ENCODE assay signal across 8 cellular contexts in the genomic region with DNA sequence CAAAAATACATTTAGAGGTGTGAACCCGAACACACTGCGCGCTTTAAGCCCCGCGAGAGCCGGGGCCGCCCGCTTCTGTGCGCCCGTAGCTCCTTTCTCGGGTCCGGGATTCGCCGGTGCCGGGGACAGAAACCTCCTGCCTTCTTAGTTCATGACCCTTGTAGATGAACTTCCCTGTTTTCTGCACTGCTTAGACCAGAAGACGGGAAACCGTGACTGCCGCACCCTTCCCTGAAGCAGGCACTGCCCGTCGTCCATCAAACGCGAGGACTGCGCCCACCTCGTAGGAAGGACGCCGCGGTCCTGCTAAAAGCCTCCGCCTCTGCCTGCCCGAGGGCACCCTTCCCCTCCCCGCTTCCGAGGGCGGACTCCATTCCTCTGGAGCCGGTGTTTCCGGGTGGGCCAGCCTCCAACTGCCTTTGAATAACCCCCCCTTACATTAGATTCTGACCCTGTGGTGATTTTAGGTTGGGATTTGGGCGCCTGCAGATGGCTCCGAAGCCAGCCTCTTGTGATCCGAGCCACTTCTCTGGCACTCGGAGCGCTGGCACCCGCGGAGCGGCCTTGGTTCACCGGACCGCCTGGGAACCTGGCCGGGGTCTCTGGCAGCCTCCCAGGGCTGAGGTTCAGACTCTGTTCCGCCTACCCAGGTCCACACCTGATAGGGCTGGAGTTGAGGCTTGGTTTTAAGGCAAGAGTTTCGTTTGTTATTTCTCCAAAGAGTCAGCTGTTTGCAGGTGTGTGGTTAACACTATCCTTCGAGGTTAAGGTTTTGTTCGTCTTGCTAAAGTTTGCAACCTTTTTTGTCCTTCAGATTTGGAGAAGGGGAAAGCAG. TPM values are rescaled to one million over a fixed set of nuclear protein-coding genes. Genes with fewer than 3 reads are reported as not detected.
DNase-seq lines count a peak whose midpoint lies in the region; ATAC-seq and TF ChIP-seq lines count a peak whose summit lies in the region.

No MANE protein-coding gene starts in this region.

- H4K5ac ChIP-seq in IMR-90 (ENCODE audit: low read depth, low read length): peak overlapping the region; percentile 43; the same call in 1 of the 2 replicates

- no peak for TF ChIP-seq RAD21 in IMR-90 (IDR thresholded peaks at IDR 0.05; ENCODE audit: low read length)

- no peak for DNase-seq in IMR-90
- peak; percentile 48 for DNase-seq in activated CD4-positive, alpha-beta memory T cell treated with anti-CD3 and anti-CD28 coated beads, Interleukin-2, amount 10 ng/mL, durations not matched to agents 7 days and 5 days
- DNase-seq in fibroblast of lung (ENCODE audit: low read depth in 2 of 2): no peak
- DNase-seq in naive thymus-derived CD8-positive, alpha-beta T cell: peak in 5 of 10 donors; percentile 20 to 54 (median 40)
- peak; percentile 87 to 93 for DNase-seq in aorta
- DNase-seq in NCI-H128 (lab: John Stamatoyannopoulos, UW; ENCODE audit: unreplicated experiment): no peak

- H3K56ac ChIP-seq in IMR-90 (ENCODE audit: extremely low read depth, insufficient read depth, low read length): peak overlapping the region; percentile 62; the same call in 1 of the 2 replicates

- H3K18ac ChIP-seq in IMR-90 (ENCODE audit: low read depth, low read length): no peak overlapping the region

- CTCF ChIA-PET in IMR-90 (lab: Yijun Ruan, JAX): no interaction called here
- CTCF ChIA-PET in activated CD4-positive, alpha-beta memory T cell treated with anti-CD3 and anti-CD28 coated beads, Interleukin-2, amount 10 ng/mL, durations not matched to agents 7 days and 5 days (lab: Charles Lee): interaction anchor here (0.5 to 7.3 kb wide), 15 partner anchors 9 to 104 kb away, joined by 3 to 84 read pairs (median 4); partner anchors contain the start of genes SUMO3 and UBE2G2

- H3K9me3 Mint-ChIP-seq in activated CD4-positive, alpha-beta memory T cell treated with anti-CD3 and anti-CD28 coated beads, Interleukin-2, amount 10 ng/mL, durations not matched to agents 7 days and 5 days: no peaks in the 10 kb centered on the region
- no peaks in the 10 kb centered on the region for H3K9me3 Mint-ChIP-seq in naive thymus-derived CD8-positive, alpha-beta T cell

- H3K9me1 ChIP-seq in IMR-90 (ENCODE audit: insufficient read depth, low read length): peaks cover 10% of the 10 kb centered on the region

- peak overlapping the region; percentile 92 for H3K27ac Mint-ChIP-seq in activated CD4-positive, alpha-beta memory T cell treated with anti-CD3 and anti-CD28 coated beads, Interleukin-2, amount 10 ng/mL, durations not matched to agents 7 days and 5 days
- H3K27ac Mint-ChIP-seq in naive thymus-derived CD8-positive, alpha-beta T cell: peak overlapping the region; percentile 83 to 96 (median 90)

- no TSS peak for BruUV-seq in IMR-90 (replicated peaks; lab: Mats Ljungman, UMichigan)

- peak overlapping the region; percentile 95 for H2AFZ ChIP-seq in IMR-90 (replicated peaks; ENCODE audit: low read length, poor library complexity)
- peak overlapping the region; percentile 66 for H2AFZ ChIP-seq in fibroblast of lung (ENCODE audit: low read length)

- H2BK20ac ChIP-seq in IMR-90 (ENCODE audit: low read depth, low read length): peak overlapping the region; percentile 18; the same call in 1 of the 2 replicates

- peaks cover 12% of the 10 kb centered on the region for H3K4me1 ChIP-seq in IMR-90 (ENCODE audit: control insufficient read depth, insufficient read depth, low read length)
- H3K4me1 ChIP-seq in fibroblast of lung (ENCODE audit: control insufficient read depth, extremely low read depth, insufficient read depth, low read length): peaks cover 18% of the 10 kb centered on the region
- H3K4me1 ChIP-seq in aorta (ENCODE audit: control insufficient read depth in 1 of 2, insufficient read depth in 2 of 2, low read length in 2 of 2): peaks cover 0 to 4% of the 10 kb centered on the region in 2 donors

- peaks cover 34% of the 10 kb centered on the region for H4K20me1 ChIP-seq in IMR-90 (ENCODE audit: insufficient read depth, low read length)
- H4K20me1 ChIP-seq in fibroblast of lung (ENCODE audit: control insufficient read depth, extremely low read depth, insufficient read depth, low read length): no peaks in the 10 kb centered on the region

- POLR2A ChIA-PET in IMR-90 (lab: Charles Lee; ENCODE audit: unreplicated experiment): no interaction called here
- POLR2A ChIA-PET in activated CD4-positive, alpha-beta memory T cell treated with anti-CD3 and anti-CD28 coated beads, Interleukin-2, amount 10 ng/mL, durations not matched to agents 7 days and 5 days (lab: Charles Lee): interaction anchor here (0.6 to 5.2 kb wide), 30 partner anchors 9 to 1448 kb away, joined by 3 to 76 read pairs (median 6); partner anchors contain the start of genes ITGB2, KRTAP12-3, SUMO3 and UBE2G2
- POLR2A ChIA-PET in naive thymus-derived CD8-positive, alpha-beta T cell (lab: Charles Lee): interaction anchor here (0.8 to 4.6 kb wide), 20 partner anchors 9 to 536 kb away, joined by 3 to 91 read pairs (median 5); partner anchors contain the start of genes CFAP410, SUMO3 and UBE2G2

- peaks cover 30% of the 10 kb centered on the region for H3K79me2 ChIP-seq in fibroblast of lung (ENCODE audit: control insufficient read depth, insufficient read depth, low read length)

- H3K14ac ChIP-seq in IMR-90 (replicated peaks; ENCODE audit: low read depth, low read length): peak overlapping the region; percentile 56; the same call in 1 of the 2 replicates

- H3K4me3 ChIP-seq in IMR-90 (ENCODE audit: insufficient read depth, low read depth, low read length) (peak overlapping the region; percentile 77), fibroblast of lung (replicated peaks in 1 of 4; ENCODE audit: control extremely low read depth in 1 of 4, insufficient read depth in 1 of 4, low read depth in 3 of 4, low read length in 4 of 4) (peak overlapping the region; percentile 49 to 90 (median 52)), aorta (ENCODE audit: low read length in 2 of 2) (peak overlapping the region; percentile 21 to 57)

- intact Hi-C loops in IMR-90 (cut with micrococcal nuclease) (loop anchor here (5.0 to 10.0 kb wide), 4 partner anchors 53 to 260 kb away; partner anchors contain the start of genes SUMO3 and UBE2G2), aorta (cut with DNase I) (loop anchor here (5.0 to 10.0 kb wide), 3 partner anchors 57 to 260 kb away; partner anchors contain the start of genes SUMO3 (in 2 of the 2) and UBE2G2 (in 1 of the 2))

- no peak overlapping the region for H4K91ac ChIP-seq in IMR-90 (ENCODE audit: insufficient read depth, low read depth, low read length)

- in situ Hi-C loops in IMR-90 (cut with MboI; ENCODE audit: low sequenced_read_pairs): no loop called here

- H3K9ac ChIP-seq in IMR-90 (ENCODE audit: low read depth, low read length) (peak overlapping the region; percentile 70), fibroblast of lung (ENCODE audit: insufficient read depth, low read length) (no peak overlapping the region)

- ATAC-seq in GM18502 (IDR thresholded peaks at IDR 0.05; ENCODE audit: poor library complexity, unreplicated experiment): peak; percentile 11
- no peak for ATAC-seq in IMR-90 (ENCODE audit: low read depth)
- ATAC-seq in naive thymus-derived CD8-positive, alpha-beta T cell: peak; percentile 4 to 10
- ATAC-seq in aorta (ENCODE audit: low FRiP score): peak; percentile 54
- ATAC-seq in HG02852 (IDR thresholded peaks at IDR 0.05; ENCODE audit: unreplicated experiment): no peak

- no peak for TF ChIP-seq CTCF in IMR-90 (conservative IDR thresholded peaks at IDR 0.05; ENCODE audit: low read depth, low read length)
- TF ChIP-seq CTCF in fibroblast of lung (conservative IDR thresholded peaks at IDR 0.05 in 1 of 2, IDR thresholded peaks at IDR 0.05 in 1 of 2; ENCODE audit: low read depth in 1 of 2, low read length in 2 of 2): no peak

- H3K23ac ChIP-seq in IMR-90 (ENCODE audit: low read depth, low read length): peak overlapping the region; percentile 72

- no peak overlapping the region; the same call in 2 of the 3 replicates for H2BK15ac ChIP-seq in IMR-90 (ENCODE audit: low read depth, low read length)

- no peaks in the 10 kb centered on the region for H3K9me3 ChIP-seq in IMR-90 (ENCODE audit: control insufficient read depth, insufficient read depth, low read length)
- no peaks in the 10 kb centered on the region for H3K9me3 ChIP-seq in fibroblast of lung (ENCODE audit: control insufficient read depth, insufficient read depth, low read depth, low read length)
- H3K9me3 ChIP-seq in aorta (ENCODE audit: control insufficient read depth, low read length): no peaks in the 10 kb centered on the region

- peaks cover 50% of the 10 kb centered on the region for H3K4me1 Mint-ChIP-seq in activated CD4-positive, alpha-beta memory T cell treated with anti-CD3 and anti-CD28 coated beads, Interleukin-2, amount 10 ng/mL, durations not matched to agents 7 days and 5 days
- H3K4me1 Mint-ChIP-seq in naive thymus-derived CD8-positive, alpha-beta T cell: peaks cover 18 to 63% (median 44%) of the 10 kb centered on the region in 4 donors

- 43% methylated on average over 9 of the region's 49 CpGs; no CpG with 5 or more reads in 1 of the 2 experiments for WGBS in IMR-90 (ENCODE audit: extremely low coverage in 2 of 2, insufficient read length in 1 of 2), 2 experiments
- WGBS in aorta, 2 donors: 0 to 1% methylated on average over 49 of the region's 49 CpGs

- no peaks in the 10 kb centered on the region for H3K27me3 Mint-ChIP-seq in activated CD4-positive, alpha-beta memory T cell treated with anti-CD3 and anti-CD28 coated beads, Interleukin-2, amount 10 ng/mL, durations not matched to agents 7 days and 5 days
- no peaks in the 10 kb centered on the region for H3K27me3 Mint-ChIP-seq in naive thymus-derived CD8-positive, alpha-beta T cell

- dilution Hi-C loops in IMR-90 (cut with HindIII; ENCODE audit: low sequenced_read_pairs, unreplicated experiment): no loop called here

- peaks cover 5 to 34% of the 10 kb centered on the region in 2 experiments; a peak in 3 of 4 replicates for H3K79me1 ChIP-seq in IMR-90 (ENCODE audit: low read depth in 1 of 2, low read length in 2 of 2)

- H2BK5ac ChIP-seq in IMR-90 (ENCODE audit: low read depth, low read length, poor library complexity, severe bottlenecking): no peak overlapping the region

- peak overlapping the region; percentile 93 for H3K4me3 Mint-ChIP-seq in activated CD4-positive, alpha-beta memory T cell treated with anti-CD3 and anti-CD28 coated beads, Interleukin-2, amount 10 ng/mL, durations not matched to agents 7 days and 5 days
- peak overlapping the region; percentile 86 to 96 (median 92) for H3K4me3 Mint-ChIP-seq in naive thymus-derived CD8-positive, alpha-beta T cell

- peak overlapping the region; percentile 8; the same call in 1 of the 2 replicates for H2BK120ac ChIP-seq in IMR-90 (ENCODE audit: low read depth, low read length)

- H3K4me2 ChIP-seq in IMR-90 (ENCODE audit: low read depth, low read length): peak overlapping the region; percentile 85
- peak overlapping the region; percentile 91 for H3K4me2 ChIP-seq in fibroblast of lung (ENCODE audit: extremely low read depth, insufficient read depth, low read length)

- H2AK9ac ChIP-seq in IMR-90 (replicated peaks; ENCODE audit: low read depth, low read length, poor library complexity): peak overlapping the region; percentile 60

- H3K4ac ChIP-seq in IMR-90 (ENCODE audit: low read depth, low read length): peak overlapping the region; percentile 77; the same call in 1 of the 2 replicates

- H2AK5ac ChIP-seq in IMR-90 (ENCODE audit: low read depth, low read length): peak overlapping the region; percentile 65

- H3K36me3 Mint-ChIP-seq in activated CD4-positive, alpha-beta memory T cell treated with anti-CD3 and anti-CD28 coated beads, Interleukin-2, amount 10 ng/mL, durations not matched to agents 7 days and 5 days (ENCODE audit: low read depth): peaks cover 14% of the 10 kb centered on the region
- H3K36me3 Mint-ChIP-seq in naive thymus-derived CD8-positive, alpha-beta T cell: no peaks in the 10 kb centered on the region

- H3K27me3 ChIP-seq in IMR-90 (ENCODE audit: control insufficient read depth, insufficient read depth, low read length): no peaks in the 10 kb centered on the region
- H3K27me3 ChIP-seq in fibroblast of lung (ENCODE audit: control insufficient read depth, insufficient read depth, low read length): no peaks in the 10 kb centered on the region
- H3K27me3 ChIP-seq in aorta (ENCODE audit: control insufficient read depth in 1 of 2, insufficient read depth in 2 of 2, low read length in 1 of 2): no peaks in the 10 kb centered on the region

- H3K36me3 ChIP-seq in IMR-90 (ENCODE audit: control insufficient read depth, insufficient read depth, low read length) (no peaks in the 10 kb centered on the region), fibroblast of lung (ENCODE audit: control insufficient read depth, insufficient read depth, low read length) (no peaks in the 10 kb centered on the region), aorta (ENCODE audit: control insufficient read depth in 1 of 2, insufficient read depth in 2 of 2, low read length in 1 of 2) (no peaks in the 10 kb centered on the region)

- H3K27ac ChIP-seq in IMR-90 (ENCODE audit: insufficient read depth, low read length) (peak overlapping the region; percentile 75; the same call in 1 of the 2 replicates), fibroblast of lung (ENCODE audit: insufficient read depth, low read length) (no peak overlapping the region), aorta (ENCODE audit: low read depth in 1 of 2, low read length in 2 of 2) (peak overlapping the region; percentile 93 to 95)

- no peak for TF ChIP-seq POLR2A in IMR-90 (IDR thresholded peaks at IDR 0.05; ENCODE audit: low read depth, low read length)

- H4K8ac ChIP-seq in IMR-90 (ENCODE audit: low read depth in 2 of 2, low read length in 2 of 2): peak overlapping the region; percentile 90 to 94

RNA-seq across cellular contexts. Expression of gene PTTG1IP, which starts 1.2 kb away (rescaled TPM):
- total RNA-seq in IMR-90 (2012; rRNA removed) (194 and 230 TPM in 2 replicates), fibroblast of lung (159 and 240 TPM in 2 replicates), aorta (100 to 1,000 TPM; 268 to 271 TPM)
- polyA plus RNA-seq in IMR-90 (2012; rRNA removed) (156 and 167 TPM in 2 replicates), fibroblast of lung (209 and 229 TPM in 2 replicates), aorta (100 to 1,000 TPM; 103 to 191 TPM)
- 112 and 137 TPM in 2 replicates for polyA plus RNA-seq in IMR-90 (2012; cell fraction: cytosol; rRNA removed)
- 67.9 and 125 TPM in 2 replicates for polyA plus RNA-seq in IMR-90 (2012; cell fraction: nucleus; rRNA removed; ENCODE audit: low replicate concordance)
- total RNA-seq in activated CD4-positive, alpha-beta memory T cell treated with anti-CD3 and anti-CD28 coated beads, Interleukin-2, amount 10 ng/mL, durations not matched to agents 7 days and 5 days: 10 to 100 TPM; 80.3 to 82.6 TPM
- 167 and 182 TPM in 2 replicates for polyA plus RNA-seq in fibroblast of lung (2012)
- 164 and 171 TPM in 2 replicates for polyA minus RNA-seq in fibroblast of lung (ENCODE audit: low replicate concordance)
- 10 to 100 TPM; 62.0 to 68.7 TPM for total RNA-seq in naive thymus-derived CD8-positive, alpha-beta T cell
- 10 to 100 TPM; 42.4 to 54.1 (median 44.3) TPM for polyA plus RNA-seq in naive thymus-derived CD8-positive, alpha-beta T cell

RNA-seq across cellular contexts. Expression of gene ITGB2, which starts 46.0 kb away (rescaled TPM):
- total RNA-seq in IMR-90 (2012; rRNA removed): not detected in 2 replicates
- polyA plus RNA-seq in IMR-90 (2012; rRNA removed): 0.14 TPM in 1 of 2 replicates, not detected in the other
- polyA plus RNA-seq in IMR-90 (2012; cell fraction: cytosol; rRNA removed): 0.06 and 0.15 TPM in 2 replicates
- polyA plus RNA-seq in IMR-90 (2012; cell fraction: nucleus; rRNA removed; ENCODE audit: low replicate concordance): 0.07 TPM in 1 of 2 replicates, not detected in the other
- total RNA-seq in activated CD4-positive, alpha-beta memory T cell treated with anti-CD3 and anti-CD28 coated beads, Interleukin-2, amount 10 ng/mL, durations not matched to agents 7 days and 5 days: 100 to 1,000 TPM; 631 to 642 TPM
- total RNA-seq in fibroblast of lung: not detected in 2 replicates
- polyA plus RNA-seq in fibroblast of lung: 0.05 TPM in 1 of 2 replicates, not detected in the other
- polyA plus RNA-seq in fibroblast of lung (2012): not detected in 2 replicates
- 0.63 TPM in 1 of 2 replicates, not detected in the other for polyA minus RNA-seq in fibroblast of lung (ENCODE audit: low replicate concordance)
- total RNA-seq in naive thymus-derived CD8-positive, alpha-beta T cell: 100 to 1,000 TPM; 177 to 180 TPM
- polyA plus RNA-seq in naive thymus-derived CD8-positive, alpha-beta T cell: 100 to 1,000 TPM; 423 to 549 (median 524) TPM
- total RNA-seq in aorta: 100 to 1,000 TPM in 1 of 2 donors, 10 to 100 TPM in 1; 65.5 to 110 TPM
- polyA plus RNA-seq in aorta: 10 to 100 TPM in 1 of 2 donors, 1 to 10 TPM in 1; 6.7 to 48.5 TPM

RNA-seq across cellular contexts. Expression of gene SUMO3, which starts 56.9 kb away (rescaled TPM):
- total RNA-seq in IMR-90 (2012; rRNA removed): 64.9 and 103 TPM in 2 replicates
- polyA plus RNA-seq in IMR-90 (2012; rRNA removed): 101 and 104 TPM in 2 replicates
- 73.7 and 82.6 TPM in 2 replicates for polyA plus RNA-seq in IMR-90 (2012; cell fraction: cytosol; rRNA removed)
- polyA plus RNA-seq in IMR-90 (2012; cell fraction: nucleus; rRNA removed; ENCODE audit: low replicate concordance): 23.5 and 36.3 TPM in 2 replicates
- 10 to 100 TPM; 86.5 to 89.0 TPM for total RNA-seq in activated CD4-positive, alpha-beta memory T cell treated with anti-CD3 and anti-CD28 coated beads, Interleukin-2, amount 10 ng/mL, durations not matched to agents 7 days and 5 days
- 74.2 and 96.3 TPM in 2 replicates for total RNA-seq in fibroblast of lung
- 190 and 230 TPM in 2 replicates for polyA plus RNA-seq in fibroblast of lung
- polyA plus RNA-seq in fibroblast of lung (2012): 125 and 162 TPM in 2 replicates
- polyA minus RNA-seq in fibroblast of lung (ENCODE audit: low replicate concordance): 39.3 and 58.6 TPM in 2 replicates
- 10 to 100 TPM; 50.2 to 54.6 TPM for total RNA-seq in naive thymus-derived CD8-positive, alpha-beta T cell
- 10 to 100 TPM; 82.8 to 94.1 (median 86.7) TPM for polyA plus RNA-seq in naive thymus-derived CD8-positive, alpha-beta T cell
- 10 to 100 TPM; 63.2 to 68.9 TPM for total RNA-seq in aorta
- 10 to 100 TPM; 35.7 to 88.0 TPM for polyA plus RNA-seq in aorta

Comparison
In these comparisons a context has a peak if more than half of its experiments do, and no peak if none do; other contexts are left out.
1. ATAC-seq: peak in GM18502 (single experiment), naive thymus-derived CD8-positive, alpha-beta T cell (2 of 2) and aorta (single experiment); none in IMR-90 (single experiment) and HG02852 (single experiment).
2. DNase-seq: peak in activated CD4-positive, alpha-beta memory T cell treated with anti-CD3 and anti-CD28 coated beads, Interleukin-2, amount 10 ng/mL, durations not matched to agents 7 days and 5 days (single experiment) and aorta (2 of 2); none in IMR-90 (single experiment), fibroblast of lung (0 of 2) and NCI-H128 (single experiment).
3. RNA of gene ITGB2, which starts 46.0 kb away (total RNA-seq): 631 to 642 TPM in activated CD4-positive, alpha-beta memory T cell treated with anti-CD3 and anti-CD28 coated beads, Interleukin-2, amount 10 ng/mL, durations not matched to agents 7 days and 5 days, 177 to 180 TPM in naive thymus-derived CD8-positive, alpha-beta T cell and 65.5 to 110 TPM in aorta; not detected in IMR-90 and not detected in fibroblast of lung; every median in the first group is over 10 times any median in the second.
4. Peak in every context shown above with its lines, with median percentiles within 50 percentile points of each other: H3K4me3 ChIP-seq.